ENCODE assay signal across 13 cellular contexts in genomic region chr1:12495725-12496124, GRCh38.
DNase-seq lines count a peak whose midpoint lies in the region; ATAC-seq, FAIRE-seq and TF ChIP-seq lines count a peak whose summit lies in the region.
"Had no signal": no experiment of that assay in that cellular context is flagged by ENCODE, and none has a peak within 500 bp of the region (broad histone marks: within the 10 kb centered on the region; RNA-seq: fewer than 3 reads in every experiment).

No MANE protein-coding gene starts in this region.

- CTCF ChIA-PET in WTC11 (lab: Charles Lee), result no interaction called here

- no peak for TF ChIP-seq POLR2A in heart left ventricle (IDR thresholded peaks at IDR 0.05)

- POLR2A ChIA-PET in WTC11 (lab: Charles Lee), result no interaction called here

- peaks cover 0 to 49% (median 31%) of the 10 kb centered on the region in 9 donors for H3K36me3 ChIP-seq in heart left ventricle
- H3K36me3 ChIP-seq in pancreas, result peaks cover 0 to 7% (median 0%) of the 10 kb centered on the region in 3 donors

- H3K27me3 Mint-ChIP-seq in WTC11 (ENCODE audit: low read depth) (0 out of 2 replicates have a peak, but pooled peaks cover 2% of the 10 kb centered on the region), type B pancreatic cell (no peaks in the 10 kb centered on the region)
- H3K27me3 Mint-ChIP-seq: activated T-helper 17 cell treated with anti-CD3 and anti-CD28 coated beads, Interleukin-2, amount 50 U/mL, for 72 hours; CD4-positive, CD25-positive, alpha-beta regulatory T cell had no signal

- peaks cover 0 to 29% (median 19%) of the 10 kb centered on the region in 12 donors for H3K4me1 ChIP-seq in heart left ventricle
- H3K4me1 ChIP-seq in pancreas, result peaks cover 10 to 24% (median 19%) of the 10 kb centered on the region in 3 donors
- H3K4me1 ChIP-seq: SJSA1 had no signal

- H3K9me3 ChIP-seq in heart left ventricle, result no peaks in the 10 kb centered on the region
- no peaks in the 10 kb centered on the region for H3K9me3 ChIP-seq in pancreas

- H3K4me3 Mint-ChIP-seq in WTC11 (no peak overlapping the region), type B pancreatic cell (peak overlapping the region; percentile 45)
- H3K4me3 Mint-ChIP-seq: activated T-helper 17 cell treated with anti-CD3 and anti-CD28 coated beads, Interleukin-2, amount 50 U/mL, for 72 hours; CD4-positive, CD25-positive, alpha-beta regulatory T cell had no signal

- H3K27me3 ChIP-seq in heart left ventricle (no peaks in the 10 kb centered on the region), pancreas (no peaks in the 10 kb centered on the region)
- H3K27me3 ChIP-seq: SJSA1 had no signal

- no peak for ATAC-seq in WTC11
- peak; percentile 80 to 91 (median 87) for ATAC-seq in heart left ventricle
- ATAC-seq in pancreas, result peak; percentile 55 to 71 (median 64)
- ATAC-seq: activated T-helper 17 cell treated with anti-CD3 and anti-CD28 coated beads, Interleukin-2, amount 50 U/mL, for 72 hours had no signal

- DNase-seq in WTC11 (ENCODE audit: low spot score), result no peak
- DNase-seq in heart left ventricle, result peak in 2 of 5 donors; percentile 52 to 58
- DNase-seq in pancreas, result peak in 1 of 6 donors; percentile 25
- no peak for DNase-seq in type B pancreatic cell (ENCODE audit: extremely low spot score, unreplicated experiment)
- DNase-seq in mucosa of gallbladder (ENCODE audit: low spot score), result no peak
- DNase-seq in HK-2 (ENCODE audit: unreplicated experiment), result no peak
- DNase-seq in activated gamma-delta T cell treated with Interleukin-2 at 50 U/mL for 16 hours, result no peak
- DNase-seq: activated CD8-positive, alpha-beta memory T cell treated with anti-CD3 and anti-CD28 coated beads for 24 hours; CD4-positive, CD25-positive, alpha-beta regulatory T cell; NCI-H446 had no signal

- FAIRE-seq in pancreas (lab: Jason Lieb, UNC), result no peak
- FAIRE-seq: colon had no signal

- peaks cover 16% of the 10 kb centered on the region for H3K36me3 Mint-ChIP-seq in WTC11
- H3K36me3 Mint-ChIP-seq in type B pancreatic cell, result peaks cover 64% of the 10 kb centered on the region

- 0 out of 2 replicates have a peak overlapping the region, but pooled peaks have one; percentile 45 for H3K27ac Mint-ChIP-seq in WTC11
- peak overlapping the region; percentile 38 for H3K27ac Mint-ChIP-seq in type B pancreatic cell
- H3K27ac Mint-ChIP-seq: activated T-helper 17 cell treated with anti-CD3 and anti-CD28 coated beads, Interleukin-2, amount 50 U/mL, for 72 hours had no signal

- peaks cover 7% of the 10 kb centered on the region for H3K4me1 Mint-ChIP-seq in WTC11
- peaks cover 66% of the 10 kb centered on the region for H3K4me1 Mint-ChIP-seq in type B pancreatic cell (ENCODE audit: unreplicated experiment)
- H3K4me1 Mint-ChIP-seq: activated T-helper 17 cell treated with anti-CD3 and anti-CD28 coated beads, Interleukin-2, amount 50 U/mL, for 72 hours had no signal

- TF ChIP-seq CTCF in WTC11 (IDR thresholded peaks at IDR 0.05), result no peak
- no peak for TF ChIP-seq CTCF in heart left ventricle (IDR thresholded peaks at IDR 0.05)
- TF ChIP-seq CTCF in pancreas (IDR thresholded peaks at IDR 0.05), result no peak
- TF ChIP-seq CTCF in type B pancreatic cell (conservative IDR thresholded peaks at IDR 0.05), result no peak

- 50 to 71% (median 60%) methylated on average over 11 of the region's 11 CpGs for WGBS in heart left ventricle, 4 donors
- WGBS in pancreas, 2 donors, result 44 to 54% methylated on average over 11 of the region's 11 CpGs

- no peak overlapping the region for H3K4me3 ChIP-seq in heart left ventricle
- no peak overlapping the region for H3K4me3 ChIP-seq in pancreas
- H3K4me3 ChIP-seq: SJSA1 had no signal

- intact Hi-C loops in heart left ventricle (cut with DNase I) (no loop called here), pancreas (cut with DNase I) (no loop called here)

- H3K27ac ChIP-seq in heart left ventricle, result peak overlapping the region in 11 of 12 donors; percentile 15 to 77 (median 56)
- H3K27ac ChIP-seq in pancreas, result peak overlapping the region in 3 of 4 donors; percentile 42 to 59 (median 57)
- H3K27ac ChIP-seq: SJSA1 had no signal

- H3K9me3 Mint-ChIP-seq in WTC11 (peaks cover 16% of the 10 kb centered on the region), type B pancreatic cell (peaks cover 10% of the 10 kb centered on the region)
- H3K9me3 Mint-ChIP-seq: activated T-helper 17 cell treated with anti-CD3 and anti-CD28 coated beads, Interleukin-2, amount 50 U/mL, for 72 hours had no signal

TF ChIP-seq in WTC11, 78 proteins besides CTCF, POLR2A, EP300 and RAD21 (continues in another document):
- no peak for TF ChIP-seq ZNF263 (CRISPR knock-in tag; IDR thresholded peaks at IDR 0.05; ENCODE audit: low read depth)
- no peak for TF ChIP-seq E2F1 (CRISPR knock-in tag; IDR thresholded peaks at IDR 0.05)
- TF ChIP-seq SMAD4 (CRISPR knock-in tag; IDR thresholded peaks at IDR 0.05), result no peak
- TF ChIP-seq STAT6 (CRISPR knock-in tag; conservative IDR thresholded peaks at IDR 0.05; ENCODE audit: low read depth), result no peak
- TF ChIP-seq TEAD4 (CRISPR knock-in tag; IDR thresholded peaks at IDR 0.05), result no peak
- no peak for TF ChIP-seq SMAD3 (CRISPR knock-in tag; IDR thresholded peaks at IDR 0.05; ENCODE audit: borderline replicate concordance)
- no peak for TF ChIP-seq CBFB (CRISPR knock-in tag; IDR thresholded peaks at IDR 0.05; ENCODE audit: low read depth)
- no peak for TF ChIP-seq USF2 (CRISPR knock-in tag; IDR thresholded peaks at IDR 0.05)
- TF ChIP-seq ZNF512 (CRISPR knock-in tag; IDR thresholded peaks at IDR 0.05; ENCODE audit: borderline replicate concordance), result no peak
- TF ChIP-seq GABPB1 (CRISPR knock-in tag; IDR thresholded peaks at IDR 0.05), result no peak
- TF ChIP-seq ZNF317 (CRISPR knock-in tag; IDR thresholded peaks at IDR 0.05; ENCODE audit: borderline replicate concordance, low read depth), result no peak
- no peak for TF ChIP-seq NR2C2 (CRISPR knock-in tag; IDR thresholded peaks at IDR 0.05)
- TF ChIP-seq IRF2 (CRISPR knock-in tag; IDR thresholded peaks at IDR 0.05; ENCODE audit: borderline replicate concordance, low read depth), result no peak
